ENCODE assay signal across 23 cellular contexts in the genomic region with DNA sequence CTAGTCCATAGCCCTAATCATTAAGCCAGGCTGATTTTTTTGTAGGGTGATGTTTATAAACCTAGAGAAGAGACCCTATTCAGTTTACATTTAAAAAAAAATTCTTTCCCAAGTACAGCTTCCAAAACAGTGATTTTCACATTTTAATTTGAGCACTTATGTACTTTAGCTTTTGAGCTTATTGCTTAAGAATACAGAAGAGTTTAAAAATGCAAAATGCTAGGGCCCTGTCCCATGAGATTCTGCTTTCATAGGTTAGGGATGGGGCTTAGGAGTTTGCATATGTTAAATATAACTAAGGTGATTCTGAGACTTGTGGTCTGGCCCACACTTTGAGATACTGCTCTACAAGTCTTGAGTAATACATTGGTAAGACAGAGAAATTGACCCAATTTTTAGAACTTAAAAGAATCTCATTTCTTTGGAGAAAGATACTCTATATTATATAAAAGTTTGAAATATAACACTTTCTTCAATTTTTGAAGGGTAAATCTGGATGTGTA.
DNase-seq lines count a peak whose midpoint lies in the region; ATAC-seq and TF ChIP-seq lines count a peak whose summit lies in the region.
"Had no signal": no experiment of that assay in that cellular context is flagged by ENCODE, and none has a peak within 500 bp of the region (broad histone marks: within the 10 kb centered on the region; RNA-seq: fewer than 3 reads in every experiment).

No MANE protein-coding gene starts in this region.

- H3K27me3 Mint-ChIP-seq in GM23338 (ENCODE audit: insufficient read depth, low read depth, poor library complexity) = peaks cover 1% of the 10 kb centered on the region

- H3K27ac Mint-ChIP-seq in GM23338 = no peak overlapping the region
- H3K27ac Mint-ChIP-seq: CD14-positive monocyte; CD4-positive, alpha-beta memory T cell; HFFc6 had no signal

- H4K20me1 ChIP-seq in GM23338 (replicated peaks; ENCODE audit: insufficient read depth) = no peaks in the 10 kb centered on the region
- H4K20me1 ChIP-seq: BLaER1 treated with 17β-estradiol and CSF1 and Interleukin-3, amounts not matched to agents 10 nM and 100 nM had no signal

- H3K4me1 Mint-ChIP-seq in GM23338 = peaks cover 40% of the 10 kb centered on the region
- H3K4me1 Mint-ChIP-seq: CD14-positive monocyte; CD4-positive, alpha-beta memory T cell had no signal

- H3K4me1 ChIP-seq in GM23338 (ENCODE audit: insufficient read depth) (peaks cover 37% of the 10 kb centered on the region), ectodermal cell (ENCODE audit: control insufficient read depth, insufficient read depth, low read length) (no peaks in the 10 kb centered on the region), neuron (ENCODE audit: insufficient read depth, low read length) (peaks cover 10% of the 10 kb centered on the region)
- H3K4me1 ChIP-seq: A549; BE2C; BLaER1 treated with 17β-estradiol and CSF1 and Interleukin-3, amounts not matched to agents 10 nM and 100 nM had no signal

- ATAC-seq in GM23338 = peak; percentile 47; the same call in 2 of the 3 replicates
- ATAC-seq: A549 had no signal

- H3K4me2 ChIP-seq in GM23338 = peak overlapping the region; percentile 28
- H3K4me2 ChIP-seq: A549; BLaER1 treated with 17β-estradiol and CSF1 and Interleukin-3, amounts not matched to agents 10 nM and 100 nM had no signal

- H3K27ac ChIP-seq in GM23338 (ENCODE audit: low read depth) (no peak overlapping the region), ectodermal cell (ENCODE audit: insufficient read depth, low read depth, low read length, poor library complexity, severe bottlenecking) (peak overlapping the region; percentile 42)
- H3K27ac ChIP-seq: A549; BLaER1 treated with 17β-estradiol and CSF1 and Interleukin-3, amounts not matched to agents 10 nM and 100 nM; GM23248 had no signal

- no peaks in the 10 kb centered on the region for H3K9me3 Mint-ChIP-seq in GM23338
- H3K9me3 Mint-ChIP-seq: CD4-positive, alpha-beta memory T cell; H9; HFFc6 had no signal

- H3K4me3 Mint-ChIP-seq in GM23338 = no peak overlapping the region
- H3K4me3 Mint-ChIP-seq: CD14-positive monocyte; CD4-positive, alpha-beta memory T cell; H9 had no signal

- H3K36me3 Mint-ChIP-seq in GM23338 (ENCODE audit: low read depth) = no peaks in the 10 kb centered on the region
- H3K36me3 Mint-ChIP-seq: CD14-positive monocyte; CD4-positive, alpha-beta memory T cell had no signal

- H3K9me2 ChIP-seq in GM23338 (ENCODE audit: insufficient read depth) = peaks cover 5% of the 10 kb centered on the region; the same call in 1 of the 2 replicates

- no peaks in the 10 kb centered on the region for H3K27me3 ChIP-seq in GM23338 (ENCODE audit: insufficient read depth)
- H3K27me3 ChIP-seq in ectodermal cell (ENCODE audit: control insufficient read depth, insufficient read depth, low read length, poor library complexity, severe bottlenecking) = no peaks in the 10 kb centered on the region
- H3K27me3 ChIP-seq in neuron (ENCODE audit: insufficient read depth, low read length) = no peaks in the 10 kb centered on the region
- no peaks in the 10 kb centered on the region for H3K27me3 ChIP-seq in MG63
- H3K27me3 ChIP-seq: BE2C; BLaER1 treated with 17β-estradiol and CSF1 and Interleukin-3, amounts not matched to agents 10 nM and 100 nM had no signal

- H3K79me2 ChIP-seq in GM23338 (replicated peaks; ENCODE audit: insufficient read depth) = no peaks in the 10 kb centered on the region

- DNase-seq in GM23338 (ENCODE audit: low spot score) (no peak), OCI-M1 (lab: John Stamatoyannopoulos, UW) (peak; percentile 47), MG63 (no peak), iPS-NIHi7 (ENCODE audit: extremely low spot score) (no peak)
- DNase-seq in stimulated activated CD4-positive, alpha-beta T cell treated with anti-CD3 and anti-CD28 coated beads, Interleukin-4, amount 100 ng/mL, for 24 hours = no peak
- no peak for DNase-seq in activated CD4-positive, alpha-beta T cell treated with anti-CD3 and anti-CD28 coated beads, Interleukin-2, amount 50 U/mL, for 1 hour
- DNase-seq: 8988T; ACHN; AML-193; BE2C; Calu3; CD4-positive, alpha-beta memory T cell; COR-L47; DMS53; DMS79 treated with DMSO at 0.1 percent for 48 hours; GM23248; H9; HFFc6 had no signal

- TF ChIP-seq CTCF in GM23338 (conservative IDR thresholded peaks at IDR 0.05; ENCODE audit: low read depth in 2 of 2) = no peak

- no peak overlapping the region for H2AFZ ChIP-seq in GM23338
- H2AFZ ChIP-seq in neuron (ENCODE audit: low read depth, low read length) = peak overlapping the region; percentile 0
- H2AFZ ChIP-seq: GM23248 had no signal

- H3K9me3 ChIP-seq in ectodermal cell (ENCODE audit: control insufficient read depth, low read length) = no peaks in the 10 kb centered on the region
- H3K9me3 ChIP-seq in neuron (ENCODE audit: low read length) = no peaks in the 10 kb centered on the region
- no peaks in the 10 kb centered on the region for H3K9me3 ChIP-seq in MG63
- H3K9me3 ChIP-seq: A549; BE2C; BLaER1 treated with 17β-estradiol and CSF1 and Interleukin-3, amounts not matched to agents 10 nM and 100 nM had no signal

- H3K36me3 ChIP-seq in GM23338 (ENCODE audit: insufficient read depth) (no peaks in the 10 kb centered on the region), ectodermal cell (ENCODE audit: control insufficient read depth, insufficient read depth, low read length) (no peaks in the 10 kb centered on the region), neuron (ENCODE audit: insufficient read depth, low read length) (no peaks in the 10 kb centered on the region), MG63 (no peaks in the 10 kb centered on the region)
- H3K36me3 ChIP-seq: BE2C; BLaER1 treated with 17β-estradiol and CSF1 and Interleukin-3, amounts not matched to agents 10 nM and 100 nM had no signal

- H3K4me3 ChIP-seq in GM23338 = no peak overlapping the region
- no peak overlapping the region for H3K4me3 ChIP-seq in ectodermal cell (ENCODE audit: insufficient read depth, low read depth, low read length)
- H3K4me3 ChIP-seq in neuron (ENCODE audit: low read length) = no peak overlapping the region
- H3K4me3 ChIP-seq in MG63 = no peak overlapping the region
- H3K4me3 ChIP-seq: A549; BLaER1 treated with 17β-estradiol and CSF1 and Interleukin-3, amounts not matched to agents 10 nM and 100 nM; GM23248 had no signal

- H3F3A ChIP-seq in GM23338 (replicated peaks; ENCODE audit: low read depth) = no peaks in the 10 kb centered on the region

TF ChIP-seq in GM23338, 12 proteins besides CTCF, POLR2A, EP300 and RAD21 (continues in another document):
- TF ChIP-seq ZNF331 (CRISPR knock-in tag; IDR thresholded peaks at IDR 0.05; ENCODE audit: low read depth) (no peak), JUNB (IDR thresholded peaks at IDR 0.05; ENCODE audit: unreplicated experiment) (no peak)
- TF ChIP-seq, protein P1, sequence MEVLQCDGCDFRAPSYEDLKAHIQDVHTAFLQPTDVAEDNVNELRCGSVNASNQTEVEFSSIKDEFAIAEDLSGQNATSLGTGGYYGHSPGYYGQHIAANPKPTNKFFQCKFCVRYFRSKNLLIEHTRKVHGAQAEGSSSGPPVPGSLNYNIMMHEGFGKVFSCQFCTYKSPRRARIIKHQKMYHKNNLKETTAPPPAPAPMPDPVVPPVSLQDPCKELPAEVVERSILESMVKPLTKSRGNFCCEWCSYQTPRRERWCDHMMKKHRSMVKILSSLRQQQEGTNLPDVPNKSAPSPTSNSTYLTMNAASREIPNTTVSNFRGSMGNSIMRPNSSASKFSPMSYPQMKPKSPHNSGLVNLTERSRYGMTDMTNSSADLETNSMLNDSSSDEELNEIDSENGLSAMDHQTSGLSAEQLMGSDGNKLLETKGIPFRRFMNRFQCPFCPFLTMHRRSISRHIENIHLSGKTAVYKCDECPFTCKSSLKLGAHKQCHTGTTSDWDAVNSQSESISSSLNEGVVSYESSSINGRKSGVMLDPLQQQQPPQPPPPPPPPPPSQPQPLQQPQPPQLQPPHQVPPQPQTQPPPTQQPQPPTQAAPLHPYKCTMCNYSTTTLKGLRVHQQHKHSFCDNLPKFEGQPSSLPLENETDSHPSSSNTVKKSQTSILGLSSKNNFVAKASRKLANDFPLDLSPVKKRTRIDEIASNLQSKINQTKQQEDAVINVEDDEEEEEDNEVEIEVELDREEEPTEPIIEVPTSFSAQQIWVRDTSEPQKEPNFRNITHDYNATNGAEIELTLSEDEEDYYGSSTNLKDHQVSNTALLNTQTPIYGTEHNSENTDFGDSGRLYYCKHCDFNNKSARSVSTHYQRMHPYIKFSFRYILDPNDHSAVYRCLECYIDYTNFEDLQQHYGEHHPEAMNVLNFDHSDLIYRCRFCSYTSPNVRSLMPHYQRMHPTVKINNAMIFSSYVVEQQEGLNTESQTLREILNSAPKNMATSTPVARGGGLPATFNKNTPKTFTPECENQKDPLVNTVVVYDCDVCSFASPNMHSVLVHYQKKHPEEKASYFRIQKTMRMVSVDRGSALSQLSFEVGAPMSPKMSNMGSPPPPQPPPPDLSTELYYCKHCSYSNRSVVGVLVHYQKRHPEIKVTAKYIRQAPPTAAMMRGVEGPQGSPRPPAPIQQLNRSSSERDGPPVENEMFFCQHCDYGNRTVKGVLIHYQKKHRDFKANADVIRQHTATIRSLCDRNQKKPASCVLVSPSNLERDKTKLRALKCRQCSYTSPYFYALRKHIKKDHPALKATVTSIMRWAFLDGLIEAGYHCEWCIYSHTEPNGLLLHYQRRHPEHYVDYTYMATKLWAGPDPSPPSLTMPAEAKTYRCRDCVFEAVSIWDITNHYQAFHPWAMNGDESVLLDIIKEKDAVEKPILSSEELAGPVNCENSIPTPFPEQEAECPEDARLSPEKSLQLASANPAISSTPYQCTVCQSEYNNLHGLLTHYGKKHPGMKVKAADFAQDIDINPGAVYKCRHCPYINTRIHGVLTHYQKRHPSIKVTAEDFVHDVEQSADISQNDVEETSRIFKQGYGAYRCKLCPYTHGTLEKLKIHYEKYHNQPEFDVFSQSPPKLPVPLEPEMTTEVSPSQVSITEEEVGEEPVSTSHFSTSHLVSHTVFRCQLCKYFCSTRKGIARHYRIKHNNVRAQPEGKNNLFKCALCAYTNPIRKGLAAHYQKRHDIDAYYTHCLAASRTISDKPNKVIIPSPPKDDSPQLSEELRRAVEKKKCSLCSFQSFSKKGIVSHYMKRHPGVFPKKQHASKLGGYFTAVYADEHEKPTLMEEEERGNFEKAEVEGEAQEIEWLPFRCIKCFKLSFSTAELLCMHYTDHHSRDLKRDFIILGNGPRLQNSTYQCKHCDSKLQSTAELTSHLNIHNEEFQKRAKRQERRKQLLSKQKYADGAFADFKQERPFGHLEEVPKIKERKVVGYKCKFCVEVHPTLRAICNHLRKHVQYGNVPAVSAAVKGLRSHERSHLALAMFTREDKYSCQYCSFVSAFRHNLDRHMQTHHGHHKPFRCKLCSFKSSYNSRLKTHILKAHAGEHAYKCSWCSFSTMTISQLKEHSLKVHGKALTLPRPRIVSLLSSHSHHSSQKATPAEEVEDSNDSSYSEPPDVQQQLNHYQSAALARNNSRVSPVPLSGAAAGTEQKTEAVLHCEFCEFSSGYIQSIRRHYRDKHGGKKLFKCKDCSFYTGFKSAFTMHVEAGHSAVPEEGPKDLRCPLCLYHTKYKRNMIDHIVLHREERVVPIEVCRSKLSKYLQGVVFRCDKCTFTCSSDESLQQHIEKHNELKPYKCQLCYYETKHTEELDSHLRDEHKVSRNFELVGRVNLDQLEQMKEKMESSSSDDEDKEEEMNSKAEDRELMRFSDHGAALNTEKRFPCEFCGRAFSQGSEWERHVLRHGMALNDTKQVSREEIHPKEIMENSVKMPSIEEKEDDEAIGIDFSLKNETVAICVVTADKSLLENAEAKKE (CRISPR knock-in tag; IDR thresholded peaks at IDR 0.05) = no peak
